ENCODE assay signal across 1 cellular context in genomic region chr1:207318072-207318619, GRCh38.
TF ChIP-seq lines count a peak whose summit lies in the region.

No MANE protein-coding gene starts in this region.

TF ChIP-seq in SK-N-SH, 30 proteins besides CTCF, POLR2A, EP300 and RAD21 (continued from another document):
- TF ChIP-seq USF1 (IDR thresholded peaks at IDR 0.05; ENCODE audit: borderline replicate concordance, low read depth): no peak
- no peak for TF ChIP-seq TAF1 (IDR thresholded peaks at IDR 0.05; ENCODE audit: borderline replicate concordance, low read depth, low read length)
- TF ChIP-seq TCF12 (IDR thresholded peaks at IDR 0.05): no peak
- TF ChIP-seq MXI1 (IDR thresholded peaks at IDR 0.05; ENCODE audit: low read depth, low read length): no peak
- TF ChIP-seq ZBTB33 (IDR thresholded peaks at IDR 0.05; ENCODE audit: borderline replicate concordance, low read depth): no peak
- no peak for TF ChIP-seq USF2 (IDR thresholded peaks at IDR 0.05; ENCODE audit: borderline replicate concordance, low read depth, low read length)
- no peak for TF ChIP-seq POLR2AphosphoS5 (IDR thresholded peaks at IDR 0.05; ENCODE audit: low read depth, low read length)
- TF ChIP-seq IRF3 (IDR thresholded peaks at IDR 0.05; ENCODE audit: low read depth, low read length): no peak
